1 cellular context compared by ENCODE assay signal in genomic region chr1:119006406-119007279, GRCh38.
TF ChIP-seq lines count a peak whose summit lies in the region.

No MANE protein-coding gene starts in this region.

TF ChIP-seq in GM23338, 12 proteins besides CTCF, POLR2A, EP300 and RAD21 (continued from another document):
- TF ChIP-seq, protein P1, sequence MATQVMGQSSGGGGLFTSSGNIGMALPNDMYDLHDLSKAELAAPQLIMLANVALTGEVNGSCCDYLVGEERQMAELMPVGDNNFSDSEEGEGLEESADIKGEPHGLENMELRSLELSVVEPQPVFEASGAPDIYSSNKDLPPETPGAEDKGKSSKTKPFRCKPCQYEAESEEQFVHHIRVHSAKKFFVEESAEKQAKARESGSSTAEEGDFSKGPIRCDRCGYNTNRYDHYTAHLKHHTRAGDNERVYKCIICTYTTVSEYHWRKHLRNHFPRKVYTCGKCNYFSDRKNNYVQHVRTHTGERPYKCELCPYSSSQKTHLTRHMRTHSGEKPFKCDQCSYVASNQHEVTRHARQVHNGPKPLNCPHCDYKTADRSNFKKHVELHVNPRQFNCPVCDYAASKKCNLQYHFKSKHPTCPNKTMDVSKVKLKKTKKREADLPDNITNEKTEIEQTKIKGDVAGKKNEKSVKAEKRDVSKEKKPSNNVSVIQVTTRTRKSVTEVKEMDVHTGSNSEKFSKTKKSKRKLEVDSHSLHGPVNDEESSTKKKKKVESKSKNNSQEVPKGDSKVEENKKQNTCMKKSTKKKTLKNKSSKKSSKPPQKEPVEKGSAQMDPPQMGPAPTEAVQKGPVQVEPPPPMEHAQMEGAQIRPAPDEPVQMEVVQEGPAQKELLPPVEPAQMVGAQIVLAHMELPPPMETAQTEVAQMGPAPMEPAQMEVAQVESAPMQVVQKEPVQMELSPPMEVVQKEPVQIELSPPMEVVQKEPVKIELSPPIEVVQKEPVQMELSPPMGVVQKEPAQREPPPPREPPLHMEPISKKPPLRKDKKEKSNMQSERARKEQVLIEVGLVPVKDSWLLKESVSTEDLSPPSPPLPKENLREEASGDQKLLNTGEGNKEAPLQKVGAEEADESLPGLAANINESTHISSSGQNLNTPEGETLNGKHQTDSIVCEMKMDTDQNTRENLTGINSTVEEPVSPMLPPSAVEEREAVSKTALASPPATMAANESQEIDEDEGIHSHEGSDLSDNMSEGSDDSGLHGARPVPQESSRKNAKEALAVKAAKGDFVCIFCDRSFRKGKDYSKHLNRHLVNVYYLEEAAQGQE (IDR thresholded peaks at IDR 0.05; ENCODE audit: unreplicated experiment) = no peak
- TF ChIP-seq ETS1 (IDR thresholded peaks at IDR 0.05) (no peak), NANOG (IDR thresholded peaks at IDR 0.05; ENCODE audit: borderline replicate concordance) (no peak)
TF ChIP-seq in GM23338: peak in this region for 2.
